Comparison of ENCODE assay signal across 2 cellular contexts in the genomic region with DNA sequence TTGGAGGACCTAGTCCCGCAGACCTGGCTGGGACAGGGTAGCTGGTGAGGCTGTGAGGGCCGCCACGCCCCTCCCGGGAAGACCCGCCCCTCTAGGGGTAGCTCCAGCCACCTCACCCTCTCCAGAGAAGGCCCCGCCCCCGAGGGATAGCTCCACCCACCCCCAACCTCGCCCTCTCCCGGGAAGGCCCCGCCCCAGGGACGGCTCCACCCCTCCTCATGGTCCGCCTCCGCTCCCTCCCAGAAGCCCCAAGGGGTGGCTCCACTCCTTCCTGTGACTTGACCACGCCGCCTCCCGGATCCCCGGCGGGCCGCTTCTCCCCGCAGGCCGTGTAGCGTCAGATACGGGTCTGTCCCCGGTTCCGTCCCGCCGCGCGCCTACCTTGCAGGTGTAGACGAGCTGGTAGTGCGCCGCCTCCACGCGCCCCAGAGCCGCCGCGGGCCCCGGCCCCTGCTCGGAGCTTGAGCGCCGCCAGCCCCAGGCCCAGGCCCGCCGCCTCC.
TF ChIP-seq lines count a peak whose summit lies in the region.

No MANE protein-coding gene starts in this region.

TF ChIP-seq in HEK293T, 16 proteins besides CTCF, POLR2A, EP300 and RAD21 (continued from another document):
- no peak for TF ChIP-seq TARDBP (IDR thresholded peaks at IDR 0.05)
- TF ChIP-seq ARNT (IDR thresholded peaks at IDR 0.05) = no peak
- TF ChIP-seq, protein P1, sequence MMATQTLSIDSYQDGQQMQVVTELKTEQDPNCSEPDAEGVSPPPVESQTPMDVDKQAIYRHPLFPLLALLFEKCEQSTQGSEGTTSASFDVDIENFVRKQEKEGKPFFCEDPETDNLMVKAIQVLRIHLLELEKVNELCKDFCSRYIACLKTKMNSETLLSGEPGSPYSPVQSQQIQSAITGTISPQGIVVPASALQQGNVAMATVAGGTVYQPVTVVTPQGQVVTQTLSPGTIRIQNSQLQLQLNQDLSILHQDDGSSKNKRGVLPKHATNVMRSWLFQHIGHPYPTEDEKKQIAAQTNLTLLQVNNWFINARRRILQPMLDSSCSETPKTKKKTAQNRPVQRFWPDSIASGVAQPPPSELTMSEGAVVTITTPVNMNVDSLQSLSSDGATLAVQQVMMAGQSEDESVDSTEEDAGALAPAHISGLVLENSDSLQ (IDR thresholded peaks at IDR 0.05) = no peak
- TF ChIP-seq SP1 (IDR thresholded peaks at IDR 0.05) = no peak
- no peak for TF ChIP-seq FOXA1 (IDR thresholded peaks at IDR 0.05)
- TF ChIP-seq HDGF (IDR thresholded peaks at IDR 0.05; ENCODE audit: borderline replicate concordance) = no peak

TF ChIP-seq in SK-N-SH, 30 proteins besides CTCF, POLR2A, EP300 and RAD21 (continued from another document):
- TF ChIP-seq TAF1 (IDR thresholded peaks at IDR 0.05; ENCODE audit: borderline replicate concordance, low read depth, low read length) = peak; percentile 75
- TF ChIP-seq TEAD4 (IDR thresholded peaks at IDR 0.05; ENCODE audit: borderline replicate concordance, insufficient read depth) = no peak
- TF ChIP-seq POLR2AphosphoS5 (IDR thresholded peaks at IDR 0.05; ENCODE audit: low read depth, low read length) = peak; percentile 98
- peak; percentile 10; the same call in 1 of the 2 replicates for TF ChIP-seq MXI1 (IDR thresholded peaks at IDR 0.05; ENCODE audit: low read depth, low read length)
